ENCODE assay signal across 9 cellular contexts in genomic region chr17:4900231-4901107, GRCh38. TPM values are rescaled to one million over a fixed set of nuclear protein-coding genes. Genes with fewer than 3 reads are reported as not detected.
DNase-seq lines count a peak whose midpoint lies in the region; ATAC-seq, FAIRE-seq and TF ChIP-seq lines count a peak whose summit lies in the region.
"Had no signal": no experiment of that assay in that cellular context is flagged by ENCODE, and none has a peak within 500 bp of the region (broad histone marks: within the 10 kb centered on the region; RNA-seq: fewer than 3 reads in every experiment).

No MANE protein-coding gene starts in this region.

- H3K27me3 Mint-ChIP-seq in activated naive CD8-positive, alpha-beta T cell, result no peaks in the 10 kb centered on the region

- peaks cover 36% of the 10 kb centered on the region for H3K4me1 Mint-ChIP-seq in activated naive CD8-positive, alpha-beta T cell (ENCODE audit: low read depth)

- H4K20me1 ChIP-seq in OCI-LY7 (ENCODE audit: insufficient read depth, low read length), result no peaks in the 10 kb centered on the region

- H3K27ac Mint-ChIP-seq in activated naive CD8-positive, alpha-beta T cell, result no peak overlapping the region

- H2AFZ ChIP-seq in OCI-LY7 (ENCODE audit: low read length), result no peak overlapping the region

- no peaks in the 10 kb centered on the region for H3K9me3 ChIP-seq in OCI-LY7 (ENCODE audit: low read length)
- H3K9me3 ChIP-seq in kidney (ENCODE audit: control insufficient read depth in 1 of 2, low read length in 2 of 2), result no peaks in the 10 kb centered on the region

- no peaks in the 10 kb centered on the region for H3K9me2 ChIP-seq in OCI-LY7 (ENCODE audit: insufficient read depth, low read length)

- H3K9me3 Mint-ChIP-seq in activated naive CD8-positive, alpha-beta T cell (ENCODE audit: low read depth), result no peaks in the 10 kb centered on the region

- no peak for ATAC-seq in stimulated activated naive CD8-positive, alpha-beta T cell treated with anti-CD3 and anti-CD28 coated beads, Interleukin-15, Interleukin-2, amounts not matched to agents 100 U/mL and 50 U/mL, for 24 hours
- ATAC-seq in GM19395 (IDR thresholded peaks at IDR 0.05; ENCODE audit: unreplicated experiment), result no peak
- no peak for ATAC-seq in HG02678 (IDR thresholded peaks at IDR 0.05; ENCODE audit: unreplicated experiment)

- H3K27ac ChIP-seq in OCI-LY7 (ENCODE audit: low read depth, low read length, poor library complexity, severe bottlenecking) (no peak overlapping the region), kidney (ENCODE audit: low read depth in 2 of 2, low read length in 2 of 2) (no peak overlapping the region)

- no peaks in the 10 kb centered on the region for H3K36me3 Mint-ChIP-seq in activated naive CD8-positive, alpha-beta T cell

- POLR2A ChIA-PET in OCI-LY7 (lab: Charles Lee), result interaction anchor here (0.5 kb wide), 1 partner anchor 443 kb away, joined by 3 read pairs; no protein-coding TSS in a partner anchor

- H3K4me1 ChIP-seq in OCI-LY7 (ENCODE audit: insufficient read depth, low read length, poor library complexity, severe bottlenecking) (peaks cover 9% of the 10 kb centered on the region), kidney (ENCODE audit: control insufficient read depth in 1 of 2, insufficient read depth in 1 of 2, low read depth in 1 of 2, low read length in 2 of 2) (peaks cover 5 to 20% of the 10 kb centered on the region in 2 donors)

- no peaks in the 10 kb centered on the region for H3K79me2 ChIP-seq in OCI-LY7 (ENCODE audit: insufficient read depth, low read depth, low read length)

- H3K9ac ChIP-seq in kidney (ENCODE audit: low read length in 2 of 2), result no peak overlapping the region

- no TSS peak for BruUV-seq in OCI-LY7 (replicated peaks; lab: Mats Ljungman, UMichigan)

- in situ Hi-C loops in GM13977 (cut with MboI; ENCODE audit: low pct_unique_long_range_greater_than_20kb, low sequenced_read_pairs, unreplicated experiment), result no loop called here

- peak overlapping the region; percentile 93 for H3K4me3 Mint-ChIP-seq in activated naive CD8-positive, alpha-beta T cell

- H3K36me3 ChIP-seq in OCI-LY7 (ENCODE audit: insufficient read depth, low read length), result peaks cover 17% of the 10 kb centered on the region; the same call in 1 of the 2 replicates
- peaks cover under 1 to 4% of the 10 kb centered on the region in 2 donors for H3K36me3 ChIP-seq in kidney (ENCODE audit: control insufficient read depth in 1 of 2, insufficient read depth in 2 of 2, low read length in 2 of 2)

- peak overlapping the region; percentile 43 for H3K4me3 ChIP-seq in OCI-LY7 (ENCODE audit: low read depth, low read length, poor library complexity, severe bottlenecking)
- peak overlapping the region in 1 of 2 donors; percentile 68 for H3K4me3 ChIP-seq in kidney (ENCODE audit: low read length in 2 of 2)

- DNase-seq in OCI-LY7 (ENCODE audit: low spot score) (peak; percentile 14), kidney (peak; percentile 87), GM13977 (ENCODE audit: low spot score) (no peak), NCI-H446 treated with DMSO at 0.1 percent for 48 hours (lab: John Stamatoyannopoulos, UW) (no peak)
- DNase-seq in stimulated activated naive CD8-positive, alpha-beta T cell treated with anti-CD3 and anti-CD28 coated beads, Interleukin-15, Interleukin-2, amounts not matched to agents 100 U/mL and 50 U/mL, for 24 hours, result peak; percentile 42

- CTCF ChIA-PET in OCI-LY7 (lab: Charles Lee; ENCODE audit: unreplicated experiment), result no interaction called here

- intact Hi-C loops in OCI-LY7 (cut with micrococcal nuclease; ENCODE audit: unreplicated experiment), result loop anchor here (5.0 to 10.0 kb wide), 2 partner anchors 266 to 333 kb away; no protein-coding TSS in a partner anchor
- intact Hi-C loops in kidney (cut with DNase I), result no loop called here

- no peak for FAIRE-seq in kidney (lab: Jason Lieb, UNC)

- no peak for TF ChIP-seq CTCF in OCI-LY7 (conservative IDR thresholded peaks at IDR 0.05; ENCODE audit: low read length)
- TF ChIP-seq CTCF in kidney (IDR thresholded peaks at IDR 0.05; ENCODE audit: borderline replicate concordance, extremely low read depth, insufficient read depth), result no peak
- no peak for TF ChIP-seq CTCF in GM13977 (IDR thresholded peaks at IDR 0.05; ENCODE audit: extremely low read depth, insufficient read depth, missing control alignments)

- H3K4me2 ChIP-seq in OCI-LY7 (ENCODE audit: low read length), result peak overlapping the region; percentile 40

RNA-seq across cellular contexts. Expression of gene C17orf107, which starts 1.1 kb away (rescaled TPM):
- total RNA-seq in OCI-LY7 (2014; rRNA removed; shearing (Covaris generic)), result 0.18 and 0.79 TPM in 2 replicates
- total RNA-seq in OCI-LY7 (2022) (0.76 and 1.1 TPM in 2 replicates), kidney (4.4 TPM)
- 2.5 TPM for polyA plus RNA-seq in kidney (ENCODE audit: insufficient read depth, low read depth, low replicate concordance)

RNA-seq across cellular contexts. Expression of gene CHRNE, which starts 2.4 kb away (rescaled TPM):
- total RNA-seq in OCI-LY7 (2014; rRNA removed; shearing (Covaris generic)), result 0.32 and 0.59 TPM in 2 replicates
- total RNA-seq in OCI-LY7 (2022) (0.27 and 0.68 TPM in 2 replicates), kidney (1.3 TPM)
- 0.82 TPM for polyA plus RNA-seq in kidney (ENCODE audit: insufficient read depth, low read depth, low replicate concordance)

RNA-seq across cellular contexts. Expression of gene GP1BA, which starts 31.6 kb away (rescaled TPM):
- total RNA-seq in OCI-LY7 (2014; rRNA removed; shearing (Covaris generic)), result not detected in 2 replicates
- not detected in 2 replicates for total RNA-seq in OCI-LY7 (2022)
- not detected for total RNA-seq in kidney
- polyA plus RNA-seq in kidney (ENCODE audit: insufficient read depth, low read depth, low replicate concordance), result not detected
- total RNA-seq: renal cortical epithelial cell had no signal

RNA-seq across cellular contexts. Expression of gene SLC25A11, which starts 39.4 kb away (rescaled TPM):
- 59.6 and 80.6 TPM in 2 replicates for total RNA-seq in OCI-LY7 (2014; rRNA removed; shearing (Covaris generic))
- total RNA-seq in OCI-LY7 (2022) (66.8 and 68.2 TPM in 2 replicates), kidney (60.0 TPM)
- 173 TPM for polyA plus RNA-seq in kidney (ENCODE audit: insufficient read depth, low read depth, low replicate concordance)

RNA-seq across cellular contexts. Expression of gene RNF167, which starts 39.6 kb away (rescaled TPM):
- total RNA-seq in OCI-LY7 (2014; rRNA removed; shearing (Covaris generic)), result 31.4 and 46.5 TPM in 2 replicates
- total RNA-seq in OCI-LY7 (2022) (120 and 124 TPM in 2 replicates), kidney (95.0 TPM)
- 188 TPM for polyA plus RNA-seq in kidney (ENCODE audit: insufficient read depth, low read depth, low replicate concordance)

Comparison
In these comparisons a context has a peak if more than half of its experiments do, and no peak if none do; other contexts are left out.
1. DNase-seq: peak in OCI-LY7 (single experiment), kidney (single experiment) and stimulated activated naive CD8-positive, alpha-beta T cell treated with anti-CD3 and anti-CD28 coated beads, Interleukin-15, Interleukin-2, amounts not matched to agents 100 U/mL and 50 U/mL, for 24 hours (single experiment); none in GM13977 (single experiment) and NCI-H446 treated with DMSO at 0.1 percent for 48 hours (single experiment).